1 cellular context compared by ENCODE assay signal in genomic region chr9:101478906-101479305, GRCh38.
TF ChIP-seq lines count a peak whose summit lies in the region.

No MANE protein-coding gene starts in this region.

TF ChIP-seq in HCT116, 20 proteins besides CTCF, POLR2A, EP300 and RAD21 (continued from another document):
- no peak for TF ChIP-seq ZNF274 (IDR thresholded peaks at IDR 0.05; ENCODE audit: low read depth, low read length)
- TF ChIP-seq ZFX (IDR thresholded peaks at IDR 0.05): no peak
- TF ChIP-seq ELF1 (IDR thresholded peaks at IDR 0.05; ENCODE audit: borderline replicate concordance, low read depth): no peak
- no peak for TF ChIP-seq EZH2phosphoT487 (IDR thresholded peaks at IDR 0.05; ENCODE audit: borderline replicate concordance)
- no peak for TF ChIP-seq TCF7L2 (IDR thresholded peaks at IDR 0.05; ENCODE audit: borderline replicate concordance, extremely low read depth, insufficient read depth, insufficient read length)
- TF ChIP-seq ZBTB33 (IDR thresholded peaks at IDR 0.05; ENCODE audit: extremely low read depth, insufficient replicate concordance, low read length): no peak
